1 cellular context compared by ENCODE assay signal in the genomic region with DNA sequence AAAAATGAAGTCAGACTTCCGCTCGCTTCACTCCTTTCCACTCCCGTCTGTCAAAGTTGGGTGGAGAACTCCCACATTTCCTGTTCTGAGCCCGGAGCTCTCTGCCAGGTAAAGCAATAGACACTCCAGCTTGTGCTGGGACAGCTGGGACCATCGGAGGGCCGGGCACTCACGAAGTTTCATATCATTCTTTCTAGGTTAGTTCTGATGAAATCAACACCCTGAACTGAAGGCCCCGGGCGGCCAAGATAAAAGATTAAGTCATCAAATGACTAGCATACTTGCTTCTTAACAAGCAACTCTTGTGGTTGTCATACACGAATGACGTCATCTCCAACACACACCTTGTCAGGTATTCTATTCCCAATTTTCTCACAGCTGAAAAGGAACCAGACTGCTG.
TF ChIP-seq lines count a peak whose summit lies in the region.

No MANE protein-coding gene starts in this region.

TF ChIP-seq in HEK293, 187 proteins besides CTCF, POLR2A, EP300 and RAD21 (continued from another document and continues in another):
- TF ChIP-seq, protein P1, sequence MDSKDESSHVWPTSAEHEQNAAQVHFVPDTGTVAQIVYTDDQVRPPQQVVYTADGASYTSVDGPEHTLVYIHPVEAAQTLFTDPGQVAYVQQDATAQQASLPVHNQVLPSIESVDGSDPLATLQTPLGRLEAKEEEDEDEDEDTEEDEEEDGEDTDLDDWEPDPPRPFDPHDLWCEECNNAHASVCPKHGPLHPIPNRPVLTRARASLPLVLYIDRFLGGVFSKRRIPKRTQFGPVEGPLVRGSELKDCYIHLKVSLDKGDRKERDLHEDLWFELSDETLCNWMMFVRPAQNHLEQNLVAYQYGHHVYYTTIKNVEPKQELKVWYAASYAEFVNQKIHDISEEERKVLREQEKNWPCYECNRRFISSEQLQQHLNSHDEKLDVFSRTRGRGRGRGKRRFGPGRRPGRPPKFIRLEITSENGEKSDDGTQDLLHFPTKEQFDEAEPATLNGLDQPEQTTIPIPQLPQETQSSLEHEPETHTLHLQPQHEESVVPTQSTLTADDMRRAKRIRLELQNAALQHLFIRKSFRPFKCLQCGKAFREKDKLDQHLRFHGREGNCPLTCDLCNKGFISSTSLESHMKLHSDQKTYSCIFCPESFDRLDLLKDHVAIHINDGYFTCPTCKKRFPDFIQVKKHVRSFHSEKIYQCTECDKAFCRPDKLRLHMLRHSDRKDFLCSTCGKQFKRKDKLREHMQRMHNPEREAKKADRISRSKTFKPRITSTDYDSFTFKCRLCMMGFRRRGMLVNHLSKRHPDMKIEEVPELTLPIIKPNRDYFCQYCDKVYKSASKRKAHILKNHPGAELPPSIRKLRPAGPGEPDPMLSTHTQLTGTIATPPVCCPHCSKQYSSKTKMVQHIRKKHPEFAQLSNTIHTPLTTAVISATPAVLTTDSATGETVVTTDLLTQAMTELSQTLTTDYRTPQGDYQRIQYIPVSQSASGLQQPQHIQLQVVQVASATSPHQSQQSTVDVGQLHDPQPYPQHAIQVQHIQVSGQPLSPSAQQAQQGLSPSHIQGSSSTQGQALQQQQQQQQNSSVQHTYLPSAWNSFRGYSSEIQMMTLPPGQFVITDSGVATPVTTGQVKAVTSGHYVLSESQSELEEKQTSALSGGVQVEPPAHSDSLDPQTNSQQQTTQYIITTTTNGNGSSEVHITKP (tag by site-specific recombination; IDR thresholded peaks at IDR 0.05), result 0 out of 2 replicates have a peak, but pooled peaks have one; percentile 29
- TF ChIP-seq, protein P2, sequence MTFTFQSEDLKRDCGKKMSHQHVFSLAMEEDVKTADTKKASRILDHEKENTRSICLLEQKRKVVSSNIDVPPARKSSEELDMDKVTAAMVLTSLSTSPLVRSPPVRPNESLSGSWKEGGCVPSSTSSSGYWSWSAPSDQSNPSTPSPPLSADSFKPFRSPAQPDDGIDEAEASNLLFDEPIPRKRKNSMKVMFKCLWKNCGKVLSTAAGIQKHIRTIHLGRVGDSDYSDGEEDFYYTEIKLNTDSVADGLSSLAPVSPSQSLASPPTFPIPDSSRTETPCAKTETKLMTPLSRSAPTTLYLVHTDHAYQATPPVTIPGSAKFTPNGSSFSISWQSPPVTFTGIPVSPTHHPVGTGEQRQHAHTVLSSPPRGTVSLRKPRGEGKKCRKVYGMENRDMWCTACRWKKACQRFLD (tag by site-specific recombination; IDR thresholded peaks at IDR 0.05), result no peak
- TF ChIP-seq ZNF701 (tag by site-specific recombination; IDR thresholded peaks at IDR 0.05) (no peak), ZNF596 (tag by site-specific recombination; IDR thresholded peaks at IDR 0.05) (no peak), ZNF561 (tag by site-specific recombination; IDR thresholded peaks at IDR 0.05; ENCODE audit: borderline replicate concordance) (no peak), KLF1 (tag by site-specific recombination; IDR thresholded peaks at IDR 0.05) (no peak), ZNF629 (tag by site-specific recombination; IDR thresholded peaks at IDR 0.05) (peak; percentile 94), PRDM1 (tag by site-specific recombination; IDR thresholded peaks at IDR 0.05) (no peak), ZNF416 (tag by site-specific recombination; IDR thresholded peaks at IDR 0.05) (no peak), SP7 (tag by site-specific recombination; IDR thresholded peaks at IDR 0.05) (peak; percentile 50), ZNF169 (tag by site-specific recombination; IDR thresholded peaks at IDR 0.05) (no peak), ZEB2 (tag by site-specific recombination; IDR thresholded peaks at IDR 0.05) (peak; percentile 90), SP3 (tag by site-specific recombination; IDR thresholded peaks at IDR 0.05) (no peak), YY1 (tag by site-specific recombination; IDR thresholded peaks at IDR 0.05) (no peak), ZNF473 (tag by site-specific recombination; IDR thresholded peaks at IDR 0.05) (no peak), ZNF777 (tag by site-specific recombination; IDR thresholded peaks at IDR 0.05; ENCODE audit: borderline replicate concordance) (no peak), ZNF571 (tag by site-specific recombination; IDR thresholded peaks at IDR 0.05) (no peak), ZNF621 (tag by site-specific recombination; IDR thresholded peaks at IDR 0.05) (no peak), ZNF658 (tag by site-specific recombination; IDR thresholded peaks at IDR 0.05) (no peak), KLF8 (tag by site-specific recombination; IDR thresholded peaks at IDR 0.05) (peak; percentile 82), ZNF544 (tag by site-specific recombination; IDR thresholded peaks at IDR 0.05) (no peak), ZNF707 (tag by site-specific recombination; IDR thresholded peaks at IDR 0.05) (no peak), ZBTB17 (tag by site-specific recombination; IDR thresholded peaks at IDR 0.05) (no peak), ZBTB20 (tag by site-specific recombination; IDR thresholded peaks at IDR 0.05) (no peak), GLI2 (tag by site-specific recombination; IDR thresholded peaks at IDR 0.05; ENCODE audit: borderline replicate concordance, low read depth) (no peak), ZNF610 (tag by site-specific recombination; IDR thresholded peaks at IDR 0.05; ENCODE audit: borderline replicate concordance) (no peak), ZNF175 (tag by site-specific recombination; IDR thresholded peaks at IDR 0.05) (no peak), ZNF529 (tag by site-specific recombination; IDR thresholded peaks at IDR 0.05; ENCODE audit: insufficient replicate concordance) (no peak), ZNF138 (tag by site-specific recombination; IDR thresholded peaks at IDR 0.05; ENCODE audit: borderline replicate concordance) (no peak), HOXA7 (CRISPR knock-in tag; IDR thresholded peaks at IDR 0.05; ENCODE audit: borderline replicate concordance) (no peak), ZFHX2 (tag by site-specific recombination; conservative IDR thresholded peaks at IDR 0.05) (no peak), ZNF202 (tag by site-specific recombination; IDR thresholded peaks at IDR 0.05; ENCODE audit: borderline replicate concordance) (no peak), SCRT1 (tag by site-specific recombination; IDR thresholded peaks at IDR 0.05; ENCODE audit: borderline replicate concordance) (no peak), ZNF155 (tag by site-specific recombination; IDR thresholded peaks at IDR 0.05) (no peak), ZNF521 (tag by site-specific recombination; IDR thresholded peaks at IDR 0.05) (no peak), ZNF530 (tag by site-specific recombination; IDR thresholded peaks at IDR 0.05; ENCODE audit: low read depth) (no peak), SCRT2 (tag by site-specific recombination; IDR thresholded peaks at IDR 0.05) (no peak), ZNF558 (tag by site-specific recombination; IDR thresholded peaks at IDR 0.05) (no peak), GFI1B (tag by site-specific recombination; IDR thresholded peaks at IDR 0.05) (no peak), ZNF510 (tag by site-specific recombination; IDR thresholded peaks at IDR 0.05; ENCODE audit: insufficient replicate concordance) (no peak), ZNF335 (tag by site-specific recombination; conservative IDR thresholded peaks at IDR 0.05) (no peak; the same call in none of the 2 replicates), ZNF394 (tag by site-specific recombination; IDR thresholded peaks at IDR 0.05; ENCODE audit: borderline replicate concordance) (no peak)
- TF ChIP-seq, protein P3, sequence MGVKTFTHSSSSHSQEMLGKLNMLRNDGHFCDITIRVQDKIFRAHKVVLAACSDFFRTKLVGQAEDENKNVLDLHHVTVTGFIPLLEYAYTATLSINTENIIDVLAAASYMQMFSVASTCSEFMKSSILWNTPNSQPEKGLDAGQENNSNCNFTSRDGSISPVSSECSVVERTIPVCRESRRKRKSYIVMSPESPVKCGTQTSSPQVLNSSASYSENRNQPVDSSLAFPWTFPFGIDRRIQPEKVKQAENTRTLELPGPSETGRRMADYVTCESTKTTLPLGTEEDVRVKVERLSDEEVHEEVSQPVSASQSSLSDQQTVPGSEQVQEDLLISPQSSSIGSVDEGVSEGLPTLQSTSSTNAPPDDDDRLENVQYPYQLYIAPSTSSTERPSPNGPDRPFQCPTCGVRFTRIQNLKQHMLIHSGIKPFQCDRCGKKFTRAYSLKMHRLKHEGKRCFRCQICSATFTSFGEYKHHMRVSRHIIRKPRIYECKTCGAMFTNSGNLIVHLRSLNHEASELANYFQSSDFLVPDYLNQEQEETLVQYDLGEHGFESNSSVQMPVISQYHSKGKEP (tag by site-specific recombination; IDR thresholded peaks at IDR 0.05), result no peak
- TF ChIP-seq, protein P4, sequence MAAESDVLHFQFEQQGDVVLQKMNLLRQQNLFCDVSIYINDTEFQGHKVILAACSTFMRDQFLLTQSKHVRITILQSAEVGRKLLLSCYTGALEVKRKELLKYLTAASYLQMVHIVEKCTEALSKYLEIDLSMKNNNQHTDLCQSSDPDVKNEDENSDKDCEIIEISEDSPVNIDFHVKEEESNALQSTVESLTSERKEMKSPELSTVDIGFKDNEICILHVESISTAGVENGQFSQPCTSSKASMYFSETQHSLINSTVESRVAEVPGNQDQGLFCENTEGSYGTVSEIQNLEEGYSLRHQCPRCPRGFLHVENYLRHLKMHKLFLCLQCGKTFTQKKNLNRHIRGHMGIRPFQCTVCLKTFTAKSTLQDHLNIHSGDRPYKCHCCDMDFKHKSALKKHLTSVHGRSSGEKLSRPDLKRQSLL (tag by site-specific recombination; IDR thresholded peaks at IDR 0.05), result no peak
- TF ChIP-seq, protein P5, sequence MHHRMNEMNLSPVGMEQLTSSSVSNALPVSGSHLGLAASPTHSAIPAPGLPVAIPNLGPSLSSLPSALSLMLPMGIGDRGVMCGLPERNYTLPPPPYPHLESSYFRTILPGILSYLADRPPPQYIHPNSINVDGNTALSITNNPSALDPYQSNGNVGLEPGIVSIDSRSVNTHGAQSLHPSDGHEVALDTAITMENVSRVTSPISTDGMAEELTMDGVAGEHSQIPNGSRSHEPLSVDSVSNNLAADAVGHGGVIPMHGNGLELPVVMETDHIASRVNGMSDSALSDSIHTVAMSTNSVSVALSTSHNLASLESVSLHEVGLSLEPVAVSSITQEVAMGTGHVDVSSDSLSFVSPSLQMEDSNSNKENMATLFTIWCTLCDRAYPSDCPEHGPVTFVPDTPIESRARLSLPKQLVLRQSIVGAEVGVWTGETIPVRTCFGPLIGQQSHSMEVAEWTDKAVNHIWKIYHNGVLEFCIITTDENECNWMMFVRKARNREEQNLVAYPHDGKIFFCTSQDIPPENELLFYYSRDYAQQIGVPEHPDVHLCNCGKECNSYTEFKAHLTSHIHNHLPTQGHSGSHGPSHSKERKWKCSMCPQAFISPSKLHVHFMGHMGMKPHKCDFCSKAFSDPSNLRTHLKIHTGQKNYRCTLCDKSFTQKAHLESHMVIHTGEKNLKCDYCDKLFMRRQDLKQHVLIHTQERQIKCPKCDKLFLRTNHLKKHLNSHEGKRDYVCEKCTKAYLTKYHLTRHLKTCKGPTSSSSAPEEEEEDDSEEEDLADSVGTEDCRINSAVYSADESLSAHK (tag by site-specific recombination; IDR thresholded peaks at IDR 0.05), result no peak
- TF ChIP-seq, protein P6, sequence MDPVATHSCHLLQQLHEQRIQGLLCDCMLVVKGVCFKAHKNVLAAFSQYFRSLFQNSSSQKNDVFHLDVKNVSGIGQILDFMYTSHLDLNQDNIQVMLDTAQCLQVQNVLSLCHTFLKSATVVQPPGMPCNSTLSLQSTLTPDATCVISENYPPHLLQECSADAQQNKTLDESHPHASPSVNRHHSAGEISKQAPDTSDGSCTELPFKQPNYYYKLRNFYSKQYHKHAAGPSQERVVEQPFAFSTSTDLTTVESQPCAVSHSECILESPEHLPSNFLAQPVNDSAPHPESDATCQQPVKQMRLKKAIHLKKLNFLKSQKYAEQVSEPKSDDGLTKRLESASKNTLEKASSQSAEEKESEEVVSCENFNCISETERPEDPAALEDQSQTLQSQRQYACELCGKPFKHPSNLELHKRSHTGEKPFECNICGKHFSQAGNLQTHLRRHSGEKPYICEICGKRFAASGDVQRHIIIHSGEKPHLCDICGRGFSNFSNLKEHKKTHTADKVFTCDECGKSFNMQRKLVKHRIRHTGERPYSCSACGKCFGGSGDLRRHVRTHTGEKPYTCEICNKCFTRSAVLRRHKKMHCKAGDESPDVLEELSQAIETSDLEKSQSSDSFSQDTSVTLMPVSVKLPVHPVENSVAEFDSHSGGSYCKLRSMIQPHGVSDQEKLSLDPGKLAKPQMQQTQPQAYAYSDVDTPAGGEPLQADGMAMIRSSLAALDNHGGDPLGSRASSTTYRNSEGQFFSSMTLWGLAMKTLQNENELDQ (tag by site-specific recombination; IDR thresholded peaks at IDR 0.05; ENCODE audit: low read depth), result no peak
- TF ChIP-seq, protein P7, sequence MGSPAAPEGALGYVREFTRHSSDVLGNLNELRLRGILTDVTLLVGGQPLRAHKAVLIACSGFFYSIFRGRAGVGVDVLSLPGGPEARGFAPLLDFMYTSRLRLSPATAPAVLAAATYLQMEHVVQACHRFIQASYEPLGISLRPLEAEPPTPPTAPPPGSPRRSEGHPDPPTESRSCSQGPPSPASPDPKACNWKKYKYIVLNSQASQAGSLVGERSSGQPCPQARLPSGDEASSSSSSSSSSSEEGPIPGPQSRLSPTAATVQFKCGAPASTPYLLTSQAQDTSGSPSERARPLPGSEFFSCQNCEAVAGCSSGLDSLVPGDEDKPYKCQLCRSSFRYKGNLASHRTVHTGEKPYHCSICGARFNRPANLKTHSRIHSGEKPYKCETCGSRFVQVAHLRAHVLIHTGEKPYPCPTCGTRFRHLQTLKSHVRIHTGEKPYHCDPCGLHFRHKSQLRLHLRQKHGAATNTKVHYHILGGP (tag by site-specific recombination; IDR thresholded peaks at IDR 0.05), result no peak
- TF ChIP-seq, protein P8, sequence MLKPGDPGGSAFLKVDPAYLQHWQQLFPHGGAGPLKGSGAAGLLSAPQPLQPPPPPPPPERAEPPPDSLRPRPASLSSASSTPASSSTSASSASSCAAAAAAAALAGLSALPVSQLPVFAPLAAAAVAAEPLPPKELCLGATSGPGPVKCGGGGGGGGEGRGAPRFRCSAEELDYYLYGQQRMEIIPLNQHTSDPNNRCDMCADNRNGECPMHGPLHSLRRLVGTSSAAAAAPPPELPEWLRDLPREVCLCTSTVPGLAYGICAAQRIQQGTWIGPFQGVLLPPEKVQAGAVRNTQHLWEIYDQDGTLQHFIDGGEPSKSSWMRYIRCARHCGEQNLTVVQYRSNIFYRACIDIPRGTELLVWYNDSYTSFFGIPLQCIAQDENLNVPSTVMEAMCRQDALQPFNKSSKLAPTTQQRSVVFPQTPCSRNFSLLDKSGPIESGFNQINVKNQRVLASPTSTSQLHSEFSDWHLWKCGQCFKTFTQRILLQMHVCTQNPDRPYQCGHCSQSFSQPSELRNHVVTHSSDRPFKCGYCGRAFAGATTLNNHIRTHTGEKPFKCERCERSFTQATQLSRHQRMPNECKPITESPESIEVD (tag by site-specific recombination; IDR thresholded peaks at IDR 0.05), result peak; percentile 26; the same call in 1 of the 2 replicates
